Comparison of ENCODE assay signal across 30 cellular contexts in the genomic region with DNA sequence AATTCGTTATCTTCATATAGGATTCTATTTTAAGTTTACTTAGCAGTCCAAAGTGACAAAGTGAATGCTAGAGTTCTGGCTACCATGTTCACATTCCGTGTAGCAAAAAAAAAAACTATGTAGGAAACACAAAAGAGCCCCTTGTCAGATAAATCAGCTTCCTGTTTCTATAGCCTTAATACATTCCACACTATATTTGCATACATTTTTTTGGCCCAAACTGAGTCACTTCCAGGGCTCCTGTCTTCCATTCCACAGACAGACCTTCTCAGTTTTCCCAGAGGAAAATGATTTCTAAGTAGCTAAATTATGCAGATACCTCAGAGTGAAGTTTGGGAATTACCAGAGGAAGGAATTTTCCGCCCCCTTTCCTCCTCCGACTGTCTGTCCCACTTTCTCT.
"Had no signal": no experiment of that assay in that cellular context is flagged by ENCODE, and none has a peak within 500 bp of the region (broad histone marks: within the 10 kb centered on the region; RNA-seq: fewer than 3 reads in every experiment).

No MANE protein-coding gene starts in this region.

- H3K27ac ChIP-seq: gastroesophageal sphincter, right lobe of liver, skin epidermis, thoracic aorta, VCaP had no signal

- H3K4me3 ChIP-seq: gastroesophageal sphincter, right lobe of liver, skin epidermis, thoracic aorta had no signal

- H3K4me1 ChIP-seq: gastroesophageal sphincter, right lobe of liver had no signal

- H3K36me3 Mint-ChIP-seq: activated naive CD4-positive, alpha-beta T cell treated with anti-CD3 and anti-CD28 coated beads, Interleukin-2, amount 10 ng/mL, durations not matched to agents 7 days and 5 days; immature natural killer cell; naive thymus-derived CD4-positive, alpha-beta T cell had no signal

- H3K9me3 ChIP-seq: gastroesophageal sphincter, right lobe of liver, thoracic aorta had no signal

- H3K27me3 ChIP-seq: gastroesophageal sphincter, right lobe of liver had no signal

- H3K36me3 ChIP-seq: gastroesophageal sphincter, right lobe of liver, thoracic aorta had no signal

- DNase-seq: activated CD4-positive, alpha-beta T cell treated with anti-CD3 and anti-CD28 coated beads for 48 hours; activated CD4-positive, alpha-beta T cell treated with anti-CD3 and anti-CD28 coated beads, Interleukin-2, amount 50 U/mL, for 48 hours; activated CD8-positive, alpha-beta memory T cell treated with anti-CD3 and anti-CD28 coated beads, Interleukin-2, amount 50 U/mL, for 4 hours; activated gamma-delta T cell; activated naive CD4-positive, alpha-beta T cell treated with anti-CD3 and anti-CD28 coated beads, Interleukin-2, amount 10 ng/mL, durations not matched to agents 7 days and 5 days; activated T-cell treated with anti-CD3 and anti-CD28 coated beads, Interleukin-2, amount 50 U/mL, for 1 hour; amniotic stem cell; dermis blood vessel endothelial cell; effector CD4-positive, alpha-beta T cell; hippocampal formation; immature natural killer cell; kidney; left colon; mammary epithelial cell; midbrain; naive thymus-derived CD4-positive, alpha-beta T cell; right lobe of liver; stimulated activated CD4-positive, alpha-beta T cell treated with anti-CD3 and anti-CD28 coated beads, Interleukin-12 subunit alpha, Interleukin-12 subunit beta, amount 100 ng/mL, for 4 hours; stimulated activated CD4-positive, alpha-beta T cell treated with anti-CD3 and anti-CD28 coated beads, Interleukin-4, amount 100 ng/mL, for 1 hour; stimulated activated naive CD8-positive, alpha-beta T cell treated with anti-CD3 and anti-CD28 coated beads, Interleukin-15, Interleukin-2, amounts not matched to agents 100 U/mL and 50 U/mL, for 24 hours; SW 1271; T-helper 9 cell; trophoblast cell had no signal

- H3K27ac Mint-ChIP-seq: activated naive CD4-positive, alpha-beta T cell treated with anti-CD3 and anti-CD28 coated beads, Interleukin-2, amount 10 ng/mL, durations not matched to agents 7 days and 5 days; activated T-helper 1 cell treated with anti-CD3 and anti-CD28 coated beads, Interleukin-12 subunit alpha, Interleukin-12 subunit beta, Interleukin-2, Interleukin-4 antibody, amounts not matched to agents 30 ng/mL and 10 ng/mL and 1 ng/mL, durations not matched to agents 14 hours and 24 hours and 36 hours; immature natural killer cell; naive thymus-derived CD4-positive, alpha-beta T cell; T-helper 1 cell treated with Interleukin-12 subunit alpha and Interleukin-12 subunit beta and Interleukin-4 antibody, amounts not matched to agents 30 μg/mL and 1 μg/mL, for 36 hours had no signal

- H3K9me3 Mint-ChIP-seq: activated naive CD4-positive, alpha-beta T cell treated with anti-CD3 and anti-CD28 coated beads, Interleukin-2, amount 10 ng/mL, durations not matched to agents 7 days and 5 days had no signal

- ATAC-seq: activated CD4-positive, CD25-positive, alpha-beta regulatory T cell treated with anti-CD3 and anti-CD28 coated beads, Interleukin-2, amount 50 U/mL, for 24 hours; gastroesophageal sphincter; left colon; naive thymus-derived CD4-positive, alpha-beta T cell; right lobe of liver; stimulated activated naive CD8-positive, alpha-beta T cell treated with anti-CD3 and anti-CD28 coated beads, Interleukin-15, Interleukin-2, amounts not matched to agents 100 U/mL and 50 U/mL, for 24 hours had no signal
